Comparison of ENCODE assay signal across 12 cellular contexts in genomic region chr4:83961575-83961974, GRCh38.
DNase-seq lines count a peak whose midpoint lies in the region; ATAC-seq, FAIRE-seq and TF ChIP-seq lines count a peak whose summit lies in the region.
"Had no signal": no experiment of that assay in that cellular context is flagged by ENCODE, and none has a peak within 500 bp of the region (broad histone marks: within the 10 kb centered on the region; RNA-seq: fewer than 3 reads in every experiment).

No MANE protein-coding gene starts in this region.

- no peaks in the 10 kb centered on the region for H3K9me2 ChIP-seq in MM.1S (replicated peaks; ENCODE audit: insufficient read depth, low read length)

- DNase-seq in COLO829 (ENCODE audit: low spot score) = peak; percentile 31
- peak; percentile 15 for DNase-seq in MM.1S
- peak; percentile 10 for DNase-seq in astrocyte (ENCODE audit: low read depth)
- peak; percentile 51 for DNase-seq in kidney glomerular epithelial cell (lab: John Stamatoyannopoulos, UW)
- no peak for DNase-seq in activated CD8-positive, alpha-beta memory T cell treated with anti-CD3 and anti-CD28 coated beads for 24 hours
- no peak for DNase-seq in immature natural killer cell
- no peak for DNase-seq in DMS153 (lab: John Stamatoyannopoulos, UW)
- DNase-seq: left colon; NCI-H526 treated with DMSO at 0.1 percent for 48 hours; occipital lobe; stimulated activated CD4-positive, alpha-beta T cell treated with anti-CD3 and anti-CD28 coated beads, Interleukin-4, amount 100 ng/mL, for 24 hours had no signal

- ATAC-seq in GM18907 (IDR thresholded peaks at IDR 0.05; ENCODE audit: unreplicated experiment) = no peak
- ATAC-seq: left colon had no signal

- H3K27me3 Mint-ChIP-seq in astrocyte (ENCODE audit: low read depth, unreplicated experiment) (peaks cover 2% of the 10 kb centered on the region), immature natural killer cell (ENCODE audit: low read depth in 3 of 3) (peaks cover 0 to 3% (median 2%) of the 10 kb centered on the region in 3 donors)

- FAIRE-seq in astrocyte (lab: Jason Lieb, UNC) = no peak

- H3K36me3 Mint-ChIP-seq in astrocyte (ENCODE audit: low read depth, unreplicated experiment) = no peaks in the 10 kb centered on the region
- no peaks in the 10 kb centered on the region for H3K36me3 Mint-ChIP-seq in immature natural killer cell

- no peak overlapping the region for H3K4me2 ChIP-seq in MM.1S (ENCODE audit: low read depth, low read length)
- no peak overlapping the region for H3K4me2 ChIP-seq in astrocyte (ENCODE audit: low read length)

- H4K20me1 ChIP-seq in MM.1S (ENCODE audit: insufficient read depth, low read length) (no peaks in the 10 kb centered on the region), astrocyte (ENCODE audit: insufficient read depth, low read length) (no peaks in the 10 kb centered on the region)

- no peaks in the 10 kb centered on the region for H3K9me3 ChIP-seq in MM.1S (replicated peaks; ENCODE audit: insufficient read depth, low read length)
- H3K9me3 ChIP-seq in astrocyte (ENCODE audit: insufficient read depth, low read depth, low read length) = peaks cover 4% of the 10 kb centered on the region

- H3K4me3 ChIP-seq in MM.1S (ENCODE audit: low read length) = no peak overlapping the region
- H3K4me3 ChIP-seq in astrocyte (ENCODE audit: insufficient read depth, low read depth, low read length) = no peak overlapping the region

- no peak overlapping the region for H2AFZ ChIP-seq in MM.1S (ENCODE audit: low read length)
- no peak overlapping the region for H2AFZ ChIP-seq in astrocyte (ENCODE audit: low read depth, low read length)

- H3K36me3 ChIP-seq in MM.1S (replicated peaks; ENCODE audit: insufficient read depth, low read length) (no peaks in the 10 kb centered on the region), astrocyte (ENCODE audit: insufficient read depth, low read length) (no peaks in the 10 kb centered on the region)

- H3K79me2 ChIP-seq in MM.1S (ENCODE audit: low read length) (no peaks in the 10 kb centered on the region), astrocyte (ENCODE audit: insufficient read depth, low read length) (no peaks in the 10 kb centered on the region)

- H3K27ac Mint-ChIP-seq in astrocyte (ENCODE audit: unreplicated experiment) (no peak overlapping the region), immature natural killer cell (no peak overlapping the region)

- H3K27me3 ChIP-seq in MM.1S (replicated peaks; ENCODE audit: insufficient read depth, low read length) (no peaks in the 10 kb centered on the region), astrocyte (ENCODE audit: insufficient read depth, low read length) (no peaks in the 10 kb centered on the region)

- no peak overlapping the region for H3K27ac ChIP-seq in MM.1S (ENCODE audit: low read length)
- no peak overlapping the region for H3K27ac ChIP-seq in astrocyte (ENCODE audit: low read depth, low read length)

- H3K4me1 Mint-ChIP-seq in astrocyte (ENCODE audit: low read depth, unreplicated experiment) (no peaks in the 10 kb centered on the region), immature natural killer cell (no peaks in the 10 kb centered on the region)

- H3K9ac ChIP-seq in MM.1S (ENCODE audit: low read length) (no peak overlapping the region), astrocyte (ENCODE audit: low read length) (no peak overlapping the region)

- H3F3A ChIP-seq in MM.1S (ENCODE audit: insufficient read depth, low read length) = no peaks in the 10 kb centered on the region

- no peak overlapping the region for H3K4me3 Mint-ChIP-seq in astrocyte (ENCODE audit: unreplicated experiment)
- H3K4me3 Mint-ChIP-seq in immature natural killer cell = no peak overlapping the region

- TF ChIP-seq CTCF in MM.1S (IDR thresholded peaks at IDR 0.05; ENCODE audit: low read length) (no peak; the same call in 1 of the 2 replicates), astrocyte (IDR thresholded peaks at IDR 0.05; ENCODE audit: insufficient read depth, low read depth, low read length) (peak; percentile 20)

- H3K9me3 Mint-ChIP-seq in astrocyte (ENCODE audit: unreplicated experiment) (peaks cover 10% of the 10 kb centered on the region), immature natural killer cell (peaks cover 0 to 14% (median 3%) of the 10 kb centered on the region in 6 donors)

- no peaks in the 10 kb centered on the region for H3K4me1 ChIP-seq in MM.1S (ENCODE audit: low read length)
- no peaks in the 10 kb centered on the region for H3K4me1 ChIP-seq in astrocyte (ENCODE audit: insufficient read depth, low read length)

Comparison
In these comparisons a context has a peak if more than half of its experiments do, and no peak if none do; other contexts are left out.
1. DNase-seq: peak in COLO829 (single experiment), MM.1S (single experiment), astrocyte (single experiment) and kidney glomerular epithelial cell (single experiment); none in activated CD8-positive, alpha-beta memory T cell treated with anti-CD3 and anti-CD28 coated beads for 24 hours (single experiment), immature natural killer cell (0 of 3) and DMS153 (single experiment).